8 cellular contexts compared by ENCODE assay signal in the genomic region with DNA sequence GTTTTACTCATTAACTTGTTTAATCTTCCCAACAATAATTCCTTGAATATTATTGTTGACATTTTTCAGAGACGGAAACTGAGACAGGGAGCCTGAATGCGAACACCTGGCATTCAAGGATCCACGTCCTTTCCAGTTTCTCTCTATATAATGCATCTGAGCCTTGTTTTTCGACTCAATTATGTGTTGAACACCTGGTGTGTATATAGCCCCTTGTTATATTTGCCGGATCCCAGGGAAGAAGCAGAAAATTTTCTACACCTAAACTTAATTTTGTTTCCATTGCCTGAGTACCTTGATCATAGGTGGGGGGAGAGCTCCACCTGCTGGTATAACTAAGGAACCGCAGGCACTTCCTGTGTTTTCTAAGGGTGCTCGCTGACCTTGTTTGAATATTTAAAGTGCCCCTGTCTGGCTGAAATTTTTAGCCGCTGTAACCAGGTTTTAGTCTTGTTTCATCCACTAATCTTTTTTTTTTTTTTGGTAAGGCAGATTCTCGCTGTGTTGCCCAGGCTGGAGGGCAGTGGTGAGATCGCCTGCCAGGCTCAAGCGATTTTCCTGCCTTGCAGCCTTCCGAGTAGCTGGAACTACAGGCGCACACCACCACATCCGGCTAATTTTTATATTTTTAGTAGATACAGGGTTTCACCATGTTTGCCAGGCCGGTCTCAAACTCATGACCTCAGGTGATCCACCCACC. TPM values are rescaled to one million over a fixed set of nuclear protein-coding genes. Genes with fewer than 3 reads are reported as not detected.
DNase-seq lines count a peak whose midpoint lies in the region; ATAC-seq, FAIRE-seq and TF ChIP-seq lines count a peak whose summit lies in the region.

No MANE protein-coding gene starts in this region.

- no peaks in the 10 kb centered on the region for H3K36me3 ChIP-seq in keratinocyte (ENCODE audit: control insufficient read depth in 2 of 2, extremely low read depth in 1 of 2, insufficient read depth in 2 of 2, low read length in 2 of 2)

- H3K9me3 ChIP-seq in keratinocyte (ENCODE audit: control insufficient read depth, low read depth, low read length): no peaks in the 10 kb centered on the region

- H3K4me3 ChIP-seq in cardiac fibroblast (replicated peaks in 1 of 2; ENCODE audit: low read depth in 2 of 2, low read length in 2 of 2): no peak overlapping the region
- H3K4me3 ChIP-seq in keratinocyte (ENCODE audit: control insufficient read depth in 2 of 3, extremely low read depth in 1 of 3, insufficient read depth in 2 of 3, low read depth in 1 of 3, low read length in 3 of 3): no peak overlapping the region

- H3K27me3 ChIP-seq in keratinocyte (ENCODE audit: control insufficient read depth, extremely low read depth, insufficient read depth, low read length): no peaks in the 10 kb centered on the region

- intact Hi-C loops in activated B cell treated with CpG ODN at 0.5 μM for 24 hours (cut with micrococcal nuclease): loop anchor here (1.0 to 5.0 kb wide), 9 partner anchors 140 to 1645 kb away; partner anchors contain the start of genes CIITA and HAPSTR1

- no peak overlapping the region for H3K9ac ChIP-seq in keratinocyte (ENCODE audit: control insufficient read depth, extremely low read depth, insufficient read depth, low read length)

- H3K36me3 Mint-ChIP-seq in activated B cell treated with CpG ODN at 0.5 μM for 24 hours (ENCODE audit: low read depth): no peaks in the 10 kb centered on the region

- H3K27me3 Mint-ChIP-seq in activated B cell treated with CpG ODN at 0.5 μM for 24 hours: no peaks in the 10 kb centered on the region

- CTCF ChIA-PET in activated B cell treated with CpG ODN at 0.5 μM for 24 hours (lab: Charles Lee): interaction anchor here (0.6 to 5.1 kb wide), 21 partner anchors 16 to 1817 kb away, joined by 3 to 137 read pairs (median 4); partner anchors contain the start of gene CIITA

- no peak overlapping the region for H3K4me2 ChIP-seq in keratinocyte (ENCODE audit: control insufficient read depth, extremely low read depth, insufficient read depth, low read depth, low read length)

- FAIRE-seq in keratinocyte (lab: Jason Lieb, UNC): no peak

- dilution Hi-C loops in keratinocyte (cut with MboI; ENCODE audit: extremely low pct_ligation_motif_present, low sequenced_read_pairs): loop anchor here (25.0 kb wide), 1 partner anchor 175 kb away; no protein-coding TSS in a partner anchor

- no peaks in the 10 kb centered on the region for H4K20me1 ChIP-seq in keratinocyte (ENCODE audit: control insufficient read depth, extremely low read depth, insufficient read depth, low read length)

- H3K79me2 ChIP-seq in keratinocyte (ENCODE audit: control insufficient read depth, insufficient read depth, low read length): no peaks in the 10 kb centered on the region

- H3K9me3 Mint-ChIP-seq in activated B cell treated with CpG ODN at 0.5 μM for 24 hours: peaks cover 3% of the 10 kb centered on the region

- H3K27ac ChIP-seq in keratinocyte (ENCODE audit: control insufficient read depth, insufficient read depth, low read length): no peak overlapping the region

- H3K4me1 ChIP-seq in keratinocyte (ENCODE audit: control insufficient read depth, extremely low read depth, insufficient read depth, low read length): peaks cover 6% of the 10 kb centered on the region

- H3K9me1 ChIP-seq in keratinocyte (ENCODE audit: control insufficient read depth, extremely low read depth, insufficient read depth, low read length): no peaks in the 10 kb centered on the region

- no peak overlapping the region for H2AFZ ChIP-seq in keratinocyte (ENCODE audit: control insufficient read depth, low read length)

- peaks cover 50% of the 10 kb centered on the region for H3K4me1 Mint-ChIP-seq in activated B cell treated with CpG ODN at 0.5 μM for 24 hours

- peak; percentile 60 for TF ChIP-seq CTCF in activated B cell treated with CpG ODN at 0.5 μM for 24 hours (IDR thresholded peaks at IDR 0.05)
- TF ChIP-seq CTCF in cardiac fibroblast (IDR thresholded peaks at IDR 0.05; ENCODE audit: low read depth, low read length): peak; percentile 84
- TF ChIP-seq CTCF in keratinocyte (optimal IDR thresholded peaks at IDR 0.05 in 1 of 3, IDR thresholded peaks at IDR 0.05 in 1 of 3, conservative IDR thresholded peaks at IDR 0.05 in 1 of 3; ENCODE audit: extremely low read depth in 1 of 3, insufficient read depth in 2 of 3, low read length in 3 of 3): peak; percentile 77 to 91 (median 80)

- peak overlapping the region; percentile 68 for H3K4me3 Mint-ChIP-seq in activated B cell treated with CpG ODN at 0.5 μM for 24 hours

- POLR2A ChIA-PET in activated B cell treated with CpG ODN at 0.5 μM for 24 hours (lab: Charles Lee): interaction anchor here (0.6 to 5.1 kb wide), 22 partner anchors 14 to 480 kb away, joined by 3 to 88 read pairs (median 5); partner anchors contain the start of genes CIITA and CLEC16A

- DNase-seq in D341Med (ENCODE audit: low spot score): peak; percentile 61
- DNase-seq in NCI-H2227 (lab: John Stamatoyannopoulos, UW; ENCODE audit: unreplicated experiment): peak; percentile 77
- DNase-seq in activated B cell treated with CpG ODN at 0.5 μM for 24 hours: no peak
- DNase-seq in cardiac fibroblast (ENCODE audit: low read depth in 2 of 2): peak; percentile 79 to 80
- DNase-seq in keratinocyte (ENCODE audit: low read depth, low spot score): no peak
- peak; percentile 10 to 48 for DNase-seq in stimulated activated CD4-positive, alpha-beta T cell treated with anti-CD3 and anti-CD28 coated beads, Interleukin-15, amount 100 ng/mL, for 1 hour (ENCODE audit: low read depth in 1 of 2, low spot score in 1 of 2)

- ATAC-seq in HG02938 (IDR thresholded peaks at IDR 0.05; ENCODE audit: unreplicated experiment) (peak; percentile 42), activated B cell treated with CpG ODN at 0.5 μM for 24 hours (ENCODE audit: low read depth) (peak; percentile 65), HG03469 (IDR thresholded peaks at IDR 0.05; ENCODE audit: unreplicated experiment) (no peak)

- H3K27ac Mint-ChIP-seq in activated B cell treated with CpG ODN at 0.5 μM for 24 hours: peak overlapping the region; percentile 90

RNA-seq across cellular contexts. Expression of gene NUBP1, which starts 6.6 kb away (rescaled TPM):
- 74.1 and 77.2 TPM in 2 replicates for total RNA-seq in activated B cell treated with CpG ODN at 0.5 μM for 24 hours
- 16.7 to 28.4 TPM (median 22.2 TPM) in 3 replicates for polyA plus RNA-seq in keratinocyte
- 29.6 TPM for polyA plus RNA-seq in keratinocyte (2011; ENCODE audit: low read depth)
- 17.7 and 22.5 TPM in 2 replicates for polyA plus RNA-seq in keratinocyte (2011; cell fraction: cytosol; rRNA removed)
- 14.7 and 16.4 TPM in 2 replicates for polyA plus RNA-seq in keratinocyte (2011; cell fraction: nucleus; rRNA removed)
- 12.8 and 22.0 TPM in 2 replicates for polyA plus RNA-seq in keratinocyte (2012; ENCODE audit: low replicate concordance)
- polyA minus RNA-seq in keratinocyte: 10.1 to 12.8 TPM (median 11.4 TPM) in 3 replicates
- polyA minus RNA-seq in keratinocyte (2011; cell fraction: cytosol; rRNA and poly(A)+ RNA removed): 21.3 TPM
- 4.6 and 4.7 TPM in 2 replicates for polyA minus RNA-seq in keratinocyte (2011; cell fraction: nucleus; rRNA and poly(A)+ RNA removed)

RNA-seq across cellular contexts. Expression of gene TEKT5, which starts 42.3 kb away (rescaled TPM):
- total RNA-seq in activated B cell treated with CpG ODN at 0.5 μM for 24 hours: not detected in 2 replicates
- polyA plus RNA-seq in keratinocyte: 0.08 to 0.23 TPM in 2 of 3 replicates, not detected in the other
- 0.37 TPM for polyA plus RNA-seq in keratinocyte (2011; ENCODE audit: low read depth)
- 0.09 TPM in 1 of 2 replicates, not detected in the other for polyA plus RNA-seq in keratinocyte (2011; cell fraction: cytosol; rRNA removed)
- 0.40 and 0.41 TPM in 2 replicates for polyA plus RNA-seq in keratinocyte (2011; cell fraction: nucleus; rRNA removed)
- 0.28 TPM in 1 of 2 replicates, not detected in the other for polyA plus RNA-seq in keratinocyte (2012; ENCODE audit: low replicate concordance)
- polyA minus RNA-seq in keratinocyte: not detected in 3 replicates
- polyA minus RNA-seq in keratinocyte (2011; cell fraction: cytosol; rRNA and poly(A)+ RNA removed): not detected
- not detected in 2 replicates for polyA minus RNA-seq in keratinocyte (2011; cell fraction: nucleus; rRNA and poly(A)+ RNA removed)

Comparison
In these comparisons a context has a peak if more than half of its experiments do, and no peak if none do; other contexts are left out.
1. DNase-seq: peak in D341Med (single experiment), NCI-H2227 (single experiment), cardiac fibroblast (2 of 2) and stimulated activated CD4-positive, alpha-beta T cell treated with anti-CD3 and anti-CD28 coated beads, Interleukin-15, amount 100 ng/mL, for 1 hour (2 of 2); none in activated B cell treated with CpG ODN at 0.5 μM for 24 hours (single experiment) and keratinocyte (single experiment).
2. Peak in every context shown above with its lines, with median percentiles within 50 percentile points of each other: CTCF ChIP-seq.